In genomic region chr14:24216345-24216699, GRCh38 we compare ENCODE assay signal across 8 cellular contexts. TPM values are rescaled to one million over a fixed set of nuclear protein-coding genes. Genes with fewer than 3 reads are reported as not detected.
DNase-seq lines count a peak whose midpoint lies in the region; ATAC-seq lines count a peak whose summit lies in the region.

No MANE protein-coding gene starts in this region.

- peak overlapping the region; percentile 96 for H3K27ac Mint-ChIP-seq in activated CD4-positive, alpha-beta T cell treated with anti-CD3 and anti-CD28 coated beads, Interleukin-2, amount 10 ng/mL, durations not matched to agents 24 days and 14 days
- H3K27ac Mint-ChIP-seq in activated CD4-positive, alpha-beta memory T cell treated with anti-CD3 and anti-CD28 coated beads, Interleukin-2, amount 10 ng/mL, durations not matched to agents 7 days and 5 days, result peak overlapping the region; percentile 95

- DNase-seq in activated CD4-positive, alpha-beta T cell treated with anti-CD3 and anti-CD28 coated beads, Interleukin-2, amount 10 ng/mL, durations not matched to agents 24 days and 14 days, result no peak
- DNase-seq in activated CD4-positive, alpha-beta T cell treated with anti-CD3 and anti-CD28 coated beads, Interleukin-2, amount 50 U/mL, for 1 hour, result no peak
- DNase-seq in activated CD4-positive, alpha-beta memory T cell treated with anti-CD3 and anti-CD28 coated beads, Interleukin-2, amount 10 ng/mL, durations not matched to agents 7 days and 5 days, result no peak
- no peak for DNase-seq in substantia nigra (lab: John Stamatoyannopoulos, UW)
- DNase-seq in NCI-H2171 (lab: John Stamatoyannopoulos, UW), result no peak

- peak overlapping the region; percentile 95; the same call in 1 of the 2 replicates for H3K4me3 ChIP-seq in iPS-20b (ENCODE audit: low read length)

- CTCF ChIA-PET in activated CD4-positive, alpha-beta memory T cell treated with anti-CD3 and anti-CD28 coated beads, Interleukin-2, amount 10 ng/mL, durations not matched to agents 7 days and 5 days (lab: Charles Lee), result interaction anchor here (1.0 to 3.4 kb wide), 22 partner anchors 9 to 220 kb away, joined by 3 to 33 read pairs (median 8); partner anchors contain the start of genes CIDEB, DCAF11, IPO4 and IRF9

- intact Hi-C loops in activated CD4-positive, alpha-beta T cell treated with anti-CD3 and anti-CD28 coated beads, Interleukin-2, amount 10 ng/mL, durations not matched to agents 24 days and 14 days (cut with micrococcal nuclease), result loop anchor here (2.0 kb wide), 1 partner anchor 80 kb away; no protein-coding TSS in a partner anchor

- no peaks in the 10 kb centered on the region for H3K27me3 ChIP-seq in iPS-20b (ENCODE audit: insufficient read depth, low read length)

- H3K9ac ChIP-seq in iPS-20b (ENCODE audit: low read depth, low read length), result no peak overlapping the region; the same call in 1 of the 2 replicates

- H3K27ac ChIP-seq in iPS-20b (ENCODE audit: low read length) (no peak overlapping the region), substantia nigra (ENCODE audit: low read depth, low read length, poor library complexity, severe bottlenecking) (peak overlapping the region; percentile 91)

- ATAC-seq in GM18870 (IDR thresholded peaks at IDR 0.05; ENCODE audit: unreplicated experiment) (no peak), HG03097 (IDR thresholded peaks at IDR 0.05; ENCODE audit: low FRiP score, unreplicated experiment) (no peak)

- H3K36me3 Mint-ChIP-seq in activated CD4-positive, alpha-beta T cell treated with anti-CD3 and anti-CD28 coated beads, Interleukin-2, amount 10 ng/mL, durations not matched to agents 24 days and 14 days (ENCODE audit: low read depth), result peaks cover 33% of the 10 kb centered on the region
- H3K36me3 Mint-ChIP-seq in activated CD4-positive, alpha-beta memory T cell treated with anti-CD3 and anti-CD28 coated beads, Interleukin-2, amount 10 ng/mL, durations not matched to agents 7 days and 5 days (ENCODE audit: low read depth), result peaks cover 37% of the 10 kb centered on the region

- POLR2A ChIA-PET in activated CD4-positive, alpha-beta memory T cell treated with anti-CD3 and anti-CD28 coated beads, Interleukin-2, amount 10 ng/mL, durations not matched to agents 7 days and 5 days (lab: Charles Lee), result interaction anchor here (0.7 to 14.0 kb wide), 29 partner anchors 8 to 216 kb away, joined by 3 to 186 read pairs (median 5); partner anchors contain the start of genes CARMIL3, CIDEB, DCAF11 and DHRS1

- peaks cover 3% of the 10 kb centered on the region; the same call in 1 of the 2 replicates for H3K4me1 ChIP-seq in iPS-20b (ENCODE audit: insufficient read depth, low read length)

- H3K9me3 ChIP-seq in iPS-20b (ENCODE audit: insufficient read depth, low read depth, low read length), result no peaks in the 10 kb centered on the region

- H3K36me3 ChIP-seq in iPS-20b (ENCODE audit: insufficient read depth, low read depth, low read length), result peaks cover 15% of the 10 kb centered on the region

- peaks cover 2% of the 10 kb centered on the region for H3K27me3 Mint-ChIP-seq in activated CD4-positive, alpha-beta T cell treated with anti-CD3 and anti-CD28 coated beads, Interleukin-2, amount 10 ng/mL, durations not matched to agents 24 days and 14 days
- no peaks in the 10 kb centered on the region for H3K27me3 Mint-ChIP-seq in activated CD4-positive, alpha-beta memory T cell treated with anti-CD3 and anti-CD28 coated beads, Interleukin-2, amount 10 ng/mL, durations not matched to agents 7 days and 5 days

- H3K9me3 Mint-ChIP-seq in activated CD4-positive, alpha-beta T cell treated with anti-CD3 and anti-CD28 coated beads, Interleukin-2, amount 10 ng/mL, durations not matched to agents 24 days and 14 days, result no peaks in the 10 kb centered on the region
- H3K9me3 Mint-ChIP-seq in activated CD4-positive, alpha-beta memory T cell treated with anti-CD3 and anti-CD28 coated beads, Interleukin-2, amount 10 ng/mL, durations not matched to agents 7 days and 5 days, result no peaks in the 10 kb centered on the region

- peaks cover 43% of the 10 kb centered on the region for H3K4me1 Mint-ChIP-seq in activated CD4-positive, alpha-beta T cell treated with anti-CD3 and anti-CD28 coated beads, Interleukin-2, amount 10 ng/mL, durations not matched to agents 24 days and 14 days
- peaks cover 58% of the 10 kb centered on the region for H3K4me1 Mint-ChIP-seq in activated CD4-positive, alpha-beta memory T cell treated with anti-CD3 and anti-CD28 coated beads, Interleukin-2, amount 10 ng/mL, durations not matched to agents 7 days and 5 days

- H3K4me3 Mint-ChIP-seq in activated CD4-positive, alpha-beta T cell treated with anti-CD3 and anti-CD28 coated beads, Interleukin-2, amount 10 ng/mL, durations not matched to agents 24 days and 14 days, result peak overlapping the region; percentile 93
- H3K4me3 Mint-ChIP-seq in activated CD4-positive, alpha-beta memory T cell treated with anti-CD3 and anti-CD28 coated beads, Interleukin-2, amount 10 ng/mL, durations not matched to agents 7 days and 5 days, result peak overlapping the region; percentile 88

RNA-seq across cellular contexts. Expression of gene MDP1, which starts 0.5 kb away (rescaled TPM):
- total RNA-seq in activated CD4-positive, alpha-beta T cell treated with anti-CD3 and anti-CD28 coated beads, Interleukin-2, amount 10 ng/mL, durations not matched to agents 24 days and 14 days, result 11.6 and 13.5 TPM in 2 replicates
- total RNA-seq in activated CD4-positive, alpha-beta memory T cell treated with anti-CD3 and anti-CD28 coated beads, Interleukin-2, amount 10 ng/mL, durations not matched to agents 7 days and 5 days, result 10 to 100 TPM; 13.5 to 17.0 TPM

RNA-seq across cellular contexts. Expression of gene CHMP4A, which starts 3.0 kb away (rescaled TPM):
- 88.0 and 89.9 TPM in 2 replicates for total RNA-seq in activated CD4-positive, alpha-beta T cell treated with anti-CD3 and anti-CD28 coated beads, Interleukin-2, amount 10 ng/mL, durations not matched to agents 24 days and 14 days
- total RNA-seq in activated CD4-positive, alpha-beta memory T cell treated with anti-CD3 and anti-CD28 coated beads, Interleukin-2, amount 10 ng/mL, durations not matched to agents 7 days and 5 days, result 10 to 100 TPM; 92.9 to 97.9 TPM

RNA-seq across cellular contexts. Expression of gene TSSK4, which starts 10.8 kb away (rescaled TPM):
- 0.26 and 0.36 TPM in 2 replicates for total RNA-seq in activated CD4-positive, alpha-beta T cell treated with anti-CD3 and anti-CD28 coated beads, Interleukin-2, amount 10 ng/mL, durations not matched to agents 24 days and 14 days
- under 1 TPM; 0.48 to 0.76 TPM for total RNA-seq in activated CD4-positive, alpha-beta memory T cell treated with anti-CD3 and anti-CD28 coated beads, Interleukin-2, amount 10 ng/mL, durations not matched to agents 7 days and 5 days

RNA-seq across cellular contexts. Expression of gene NEDD8, which starts 15.8 kb away (rescaled TPM):
- total RNA-seq in activated CD4-positive, alpha-beta T cell treated with anti-CD3 and anti-CD28 coated beads, Interleukin-2, amount 10 ng/mL, durations not matched to agents 24 days and 14 days, result 188 and 190 TPM in 2 replicates
- 100 to 1,000 TPM; 190 to 197 TPM for total RNA-seq in activated CD4-positive, alpha-beta memory T cell treated with anti-CD3 and anti-CD28 coated beads, Interleukin-2, amount 10 ng/mL, durations not matched to agents 7 days and 5 days

RNA-seq across cellular contexts. Expression of gene GMPR2, which starts 16.4 kb away (rescaled TPM):
- 32.4 and 42.8 TPM in 2 replicates for total RNA-seq in activated CD4-positive, alpha-beta T cell treated with anti-CD3 and anti-CD28 coated beads, Interleukin-2, amount 10 ng/mL, durations not matched to agents 24 days and 14 days
- 10 to 100 TPM; 78.1 to 90.3 TPM for total RNA-seq in activated CD4-positive, alpha-beta memory T cell treated with anti-CD3 and anti-CD28 coated beads, Interleukin-2, amount 10 ng/mL, durations not matched to agents 7 days and 5 days
